19 cellular contexts compared by ENCODE assay signal in the genomic region with DNA sequence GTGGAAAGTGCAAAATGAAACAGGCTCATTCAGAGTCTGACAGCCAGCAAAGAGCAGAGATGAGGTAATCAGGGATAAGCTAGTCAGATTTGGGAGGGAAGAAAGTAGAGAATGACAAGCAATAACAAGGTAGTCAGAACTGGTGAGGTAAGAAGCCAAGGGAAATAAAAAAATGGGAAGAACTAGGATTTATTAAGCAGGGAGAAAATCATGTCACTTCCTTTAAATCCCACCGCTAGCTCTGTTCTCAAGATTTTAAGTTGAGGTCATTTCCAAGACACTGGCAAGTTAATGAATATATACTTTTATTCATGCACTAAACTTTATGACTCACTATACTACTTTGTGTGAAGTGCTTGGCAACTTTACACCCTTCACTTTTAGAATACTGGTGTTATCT.
"Had no signal": no experiment of that assay in that cellular context is flagged by ENCODE, and none has a peak within 500 bp of the region (broad histone marks: within the 10 kb centered on the region; RNA-seq: fewer than 3 reads in every experiment).

No MANE protein-coding gene starts in this region.

- H3K36me3 ChIP-seq: spleen, thoracic aorta, upper lobe of right lung had no signal

- DNase-seq: activated CD4-positive, alpha-beta memory T cell treated with anti-CD3 and anti-CD28 coated beads, Interleukin-2, amount 10 ng/mL, durations not matched to agents 7 days and 5 days; activated CD4-positive, alpha-beta T cell treated with anti-CD3 and anti-CD28 coated beads for 48 hours; activated CD4-positive, CD25-positive, alpha-beta regulatory T cell; activated CD8-positive, alpha-beta memory T cell treated with anti-CD3 and anti-CD28 coated beads, Interleukin-2, amount 10 ng/mL, durations not matched to agents 7 days and 5 days; amniotic stem cell; body of pancreas; effector memory CD8-positive, alpha-beta T cell; foreskin melanocyte; kidney; mesendoderm; nucleus accumbens; posterior cingulate gyrus; retina; spleen; stimulated activated CD4-positive, alpha-beta T cell treated with anti-CD3 and anti-CD28 coated beads, Interleukin-4, amount 100 ng/mL, for 4 hours; stimulated activated naive B cell treated with anti-CD40 and anti-IgM and Interleukin-4, amounts not matched to agents 10 μg/mL and 1 μg/mL and 100 μg/mL, for 72 hours; T1000; upper lobe of right lung had no signal

- H3K4me3 ChIP-seq: body of pancreas, spleen, thoracic aorta, upper lobe of right lung had no signal

- H3K27ac ChIP-seq: body of pancreas, spleen, thoracic aorta, upper lobe of right lung had no signal

- H3K4me1 ChIP-seq: body of pancreas, spleen, upper lobe of right lung had no signal

- H3K9me3 ChIP-seq: body of pancreas, spleen, thoracic aorta, upper lobe of right lung had no signal

- ATAC-seq: activated CD8-positive, alpha-beta memory T cell treated with anti-CD3 and anti-CD28 coated beads, Interleukin-2, amount 10 ng/mL, durations not matched to agents 7 days and 5 days; body of pancreas; effector memory CD8-positive, alpha-beta T cell; stimulated activated naive B cell treated with anti-CD40 and anti-IgM and Interleukin-4, amounts not matched to agents 10 μg/mL and 1 μg/mL and 100 μg/mL, for 72 hours; upper lobe of right lung had no signal

- H3K27me3 ChIP-seq: body of pancreas, spleen, upper lobe of right lung had no signal
